In genomic region chr6:37897819-37898534, GRCh38 we compare ENCODE assay signal across 17 cellular contexts.
DNase-seq lines count a peak whose midpoint lies in the region; ATAC-seq, FAIRE-seq and TF ChIP-seq lines count a peak whose summit lies in the region.
"Had no signal": no experiment of that assay in that cellular context is flagged by ENCODE, and none has a peak within 500 bp of the region (broad histone marks: within the 10 kb centered on the region; RNA-seq: fewer than 3 reads in every experiment).

No MANE protein-coding gene starts in this region.

- POLR2A ChIA-PET in HEK293T (lab: Yijun Ruan, JAX), result no interaction called here

- H3K9me3 ChIP-seq in trophoblast cell (ENCODE audit: insufficient read depth, low read depth, low read length), result no peaks in the 10 kb centered on the region
- H3K9me3 ChIP-seq: SJCRH30 had no signal

- CTCF ChIA-PET in HEK293T (lab: Yijun Ruan, JAX), result no interaction called here

- peaks cover 2% of the 10 kb centered on the region for H3K79me2 ChIP-seq in trophoblast cell (ENCODE audit: control insufficient read depth, insufficient read depth, low read length, poor library complexity)

- peaks cover 0 to 2% of the 10 kb centered on the region in 2 experiments for H3K4me1 ChIP-seq in trophoblast cell (ENCODE audit: control insufficient read depth in 1 of 2, insufficient read depth in 2 of 2, low read length in 2 of 2)
- H3K4me1 ChIP-seq: SJCRH30 had no signal

- no peaks in the 10 kb centered on the region for H3K27me3 ChIP-seq in trophoblast cell (ENCODE audit: insufficient read depth, low read length)
- H3K27me3 ChIP-seq: SJCRH30 had no signal

- no peak overlapping the region for H3K18ac ChIP-seq in trophoblast cell (ENCODE audit: low read length)

- H3K9ac ChIP-seq in trophoblast cell (ENCODE audit: low read length), result no peak overlapping the region

- H3K4me3 ChIP-seq in trophoblast cell (ENCODE audit: low read depth, low read length), result no peak overlapping the region
- H3K4me3 ChIP-seq: GM23338, SJCRH30 had no signal

- H3K4me2 ChIP-seq in trophoblast cell (ENCODE audit: low read length), result peak overlapping the region; percentile 40
- H3K4me2 ChIP-seq: GM23338 had no signal

- no peak overlapping the region for H2AK5ac ChIP-seq in trophoblast cell (ENCODE audit: low read length)

- no peak overlapping the region for H4K12ac ChIP-seq in trophoblast cell (ENCODE audit: low read depth, low read length)

- H3K27ac ChIP-seq in epithelial cell of prostate (peak overlapping the region; percentile 15), trophoblast cell (ENCODE audit: low read depth, low read length) (no peak overlapping the region)
- H3K27ac ChIP-seq: SJCRH30 had no signal

- no peak overlapping the region for H4K91ac ChIP-seq in trophoblast cell (ENCODE audit: low read depth, low read length)

- no peaks in the 10 kb centered on the region for H3K79me1 ChIP-seq in trophoblast cell (ENCODE audit: low read length)

- no peak overlapping the region for H4K8ac ChIP-seq in trophoblast cell (ENCODE audit: low read depth, low read length)

- H2BK5ac ChIP-seq in trophoblast cell (ENCODE audit: low read depth, low read length, poor library complexity), result no peak overlapping the region

- H3K4ac ChIP-seq in trophoblast cell (ENCODE audit: low read depth, low read length), result no peak overlapping the region

- no peak overlapping the region for H2AFZ ChIP-seq in trophoblast cell (ENCODE audit: insufficient read depth, low read length, poor library complexity)
- H2AFZ ChIP-seq: GM23338 had no signal

- peak; percentile 40 for FAIRE-seq in GM19239 (lab: Jason Lieb, UNC)
- FAIRE-seq: HepG2 had no signal

- no peaks in the 10 kb centered on the region for H3K36me3 ChIP-seq in trophoblast cell (ENCODE audit: control insufficient read depth in 1 of 2, insufficient read depth in 2 of 2, low read length in 2 of 2)
- H3K36me3 ChIP-seq: SJCRH30 had no signal

- no peak for DNase-seq in GM19239 (ENCODE audit: insufficient read length, low spot score)
- DNase-seq in OCI-M1 (lab: John Stamatoyannopoulos, UW), result peak; percentile 88
- DNase-seq in epithelial cell of prostate (ENCODE audit: low read depth, low spot score), result no peak
- DNase-seq in trophoblast cell, result no peak
- no peak for DNase-seq in HEK293T (ENCODE audit: extremely low spot score)
- DNase-seq in DMS53 treated with DMSO at 0.1 percent for 48 hours (lab: John Stamatoyannopoulos, UW; ENCODE audit: unreplicated experiment), result no peak
- DNase-seq: ACHN; CD4-positive, CD25-positive, alpha-beta regulatory T cell; NCI-H1105 treated with DMSO at 0.1 percent for 48 hours; NCI-H187; NCI-H446; NCI-H69; RPMI8226; SJCRH30 had no signal

- H2BK120ac ChIP-seq in trophoblast cell (ENCODE audit: insufficient read depth, low read length, poor library complexity), result no peak overlapping the region

- no peak overlapping the region for H3K14ac ChIP-seq in trophoblast cell (ENCODE audit: low read length)

- WGBS in trophoblast cell (ENCODE audit: extremely low coverage, insufficient coverage, insufficient read length), result no CpG with 5 or more reads among the region's 4 CpGs

- no peak overlapping the region for H2BK12ac ChIP-seq in trophoblast cell (ENCODE audit: low read length)

- H3K23ac ChIP-seq in trophoblast cell (ENCODE audit: low read length), result no peak overlapping the region

- ATAC-seq in GM21360 (IDR thresholded peaks at IDR 0.05; ENCODE audit: unreplicated experiment), result no peak
- ATAC-seq: GM23338, HepG2 had no signal

TF ChIP-seq in HEK293T, 16 proteins besides CTCF, POLR2A, EP300 and RAD21:
- TF ChIP-seq ZNF384 (IDR thresholded peaks at IDR 0.05), result no peak
- no peak for TF ChIP-seq FOXM1 (IDR thresholded peaks at IDR 0.05; ENCODE audit: borderline replicate concordance)
- no peak for TF ChIP-seq PKNOX1 (IDR thresholded peaks at IDR 0.05)
- no peak for TF ChIP-seq FOXK2 (IDR thresholded peaks at IDR 0.05)
- TF ChIP-seq TARDBP (IDR thresholded peaks at IDR 0.05), result no peak
- TF ChIP-seq HDGF (IDR thresholded peaks at IDR 0.05; ENCODE audit: borderline replicate concordance), result no peak
- TF ChIP-seq LEF1 (IDR thresholded peaks at IDR 0.05; ENCODE audit: borderline replicate concordance), result no peak
- no peak for TF ChIP-seq ELF4 (IDR thresholded peaks at IDR 0.05)
- TF ChIP-seq FOXA1 (IDR thresholded peaks at IDR 0.05), result no peak
- no peak for TF ChIP-seq SP1 (IDR thresholded peaks at IDR 0.05)
- TF ChIP-seq CTBP1 (IDR thresholded peaks at IDR 0.05; ENCODE audit: borderline replicate concordance), result no peak
- no peak for TF ChIP-seq L3MBTL2 (conservative IDR thresholded peaks at IDR 0.05)
- TF ChIP-seq ARNT (IDR thresholded peaks at IDR 0.05), result no peak
- TF ChIP-seq NFRKB (IDR thresholded peaks at IDR 0.05), result no peak
